In genomic region chrX:118360429-118361125, GRCh38 we compare ENCODE assay signal across 14 cellular contexts. TPM values are rescaled to one million over a fixed set of nuclear protein-coding genes. Genes with fewer than 3 reads are reported as not detected.
A peak's percentile ranks its signal among the peaks of the same experiment; 100 is the strongest.
DNase-seq lines count a peak whose midpoint lies in the region; ATAC-seq and TF ChIP-seq lines count a peak whose summit lies in the region.
"Had no signal": no experiment of that assay in that cellular context is flagged by ENCODE, and none has a peak within 500 bp of the region (broad histone marks: within the 10 kb centered on the region; RNA-seq: fewer than 3 reads in every experiment).

No MANE protein-coding gene starts in this region.

- no peak overlapping the region for H2AFZ ChIP-seq in ACC112 (ENCODE audit: low read length, unreplicated experiment)
- H2AFZ ChIP-seq: parathyroid adenoma had no signal

- H3K4me1 ChIP-seq in ACC112 (ENCODE audit: control insufficient read depth, insufficient read depth, low read length, unreplicated experiment) = peaks cover 23% of the 10 kb centered on the region
- H3K4me1 ChIP-seq in HUES48 (ENCODE audit: control insufficient read depth, insufficient read depth, low read length) = peaks cover 29% of the 10 kb centered on the region
- no peaks in the 10 kb centered on the region for H3K4me1 ChIP-seq in left lung
- H3K4me1 ChIP-seq: parathyroid adenoma had no signal

- CTCF ChIA-PET in Calu3 (lab: Charles Lee) = no interaction called here

- intact Hi-C loops in left lung (cut with DNase I) = no loop called here
- intact Hi-C loops in Calu3 (cut with micrococcal nuclease; ENCODE audit: unreplicated experiment) = no loop called here

- H3K9ac ChIP-seq in HUES48 (ENCODE audit: low read depth, low read length) = no peak overlapping the region; the same call in 1 of the 2 replicates
- H3K9ac ChIP-seq: parathyroid adenoma had no signal

- peaks cover 80% of the 10 kb centered on the region for H3K79me2 ChIP-seq in ACC112 (ENCODE audit: control insufficient read depth, insufficient read depth, low read length, unreplicated experiment)

- H3K27me3 Mint-ChIP-seq in brain = no peaks in the 10 kb centered on the region
- H3K27me3 Mint-ChIP-seq in Calu3 (ENCODE audit: unreplicated experiment) = no peaks in the 10 kb centered on the region
- H3K27me3 Mint-ChIP-seq: activated CD4-positive, alpha-beta T cell treated with anti-CD3 and anti-CD28 coated beads, Interleukin-2, amount 10 ng/mL, durations not matched to agents 7 days and 5 days had no signal

- H3K36me3 Mint-ChIP-seq in brain (no peaks in the 10 kb centered on the region), Calu3 (ENCODE audit: insufficient read depth, unreplicated experiment) (no peaks in the 10 kb centered on the region)

- H3K27ac ChIP-seq in ACC112 (ENCODE audit: low read depth, low read length) (peak overlapping the region; percentile 53), HUES48 (ENCODE audit: low read depth, low read length) (peak overlapping the region; percentile 74), left lung (no peak overlapping the region)
- H3K27ac ChIP-seq: parathyroid adenoma had no signal

- H3K27ac Mint-ChIP-seq in brain (peak overlapping the region in 3 of 5 experiments; percentile 55 to 71 (median 59)), Calu3 (ENCODE audit: unreplicated experiment) (no peak overlapping the region)
- H3K27ac Mint-ChIP-seq: activated CD4-positive, alpha-beta T cell treated with anti-CD3 and anti-CD28 coated beads, Interleukin-2, amount 10 ng/mL, durations not matched to agents 7 days and 5 days had no signal

- H3K4me3 Mint-ChIP-seq in brain (peak overlapping the region in 2 of 5 experiments; percentile 9 to 27), Calu3 (ENCODE audit: low read depth, unreplicated experiment) (no peak overlapping the region)
- H3K4me3 Mint-ChIP-seq: activated CD4-positive, alpha-beta T cell treated with anti-CD3 and anti-CD28 coated beads, Interleukin-2, amount 10 ng/mL, durations not matched to agents 7 days and 5 days had no signal

- peak; percentile 45 for ATAC-seq in left lung
- no peak for ATAC-seq in GM21360 (IDR thresholded peaks at IDR 0.05; ENCODE audit: unreplicated experiment)
- no peak for ATAC-seq in GM19351 (IDR thresholded peaks at IDR 0.05; ENCODE audit: unreplicated experiment)

- TF ChIP-seq CTCF in brain (conservative IDR thresholded peaks at IDR 0.05) = no peak
- TF ChIP-seq CTCF in left lung (IDR thresholded peaks at IDR 0.05) = no peak
- TF ChIP-seq CTCF in Calu3 (IDR thresholded peaks at IDR 0.05; ENCODE audit: unreplicated experiment) = no peak

- H3K9me3 Mint-ChIP-seq in brain = no peaks in the 10 kb centered on the region
- no peaks in the 10 kb centered on the region for H3K9me3 Mint-ChIP-seq in Calu3 (ENCODE audit: low read depth, unreplicated experiment)
- H3K9me3 Mint-ChIP-seq: activated CD4-positive, alpha-beta T cell treated with anti-CD3 and anti-CD28 coated beads, Interleukin-2, amount 10 ng/mL, durations not matched to agents 7 days and 5 days had no signal

- no TSS peak for BruUV-seq in Calu3 (replicated peaks; lab: Mats Ljungman, UMichigan)

- no peak for DNase-seq in left lung
- no peak for DNase-seq in globus pallidus (ENCODE audit: low spot score)
- DNase-seq in Calu3 = no peak
- DNase-seq: activated CD4-positive, alpha-beta T cell treated with anti-CD3 and anti-CD28 coated beads, Interleukin-2, amount 10 ng/mL, durations not matched to agents 7 days and 5 days; activated T-cell treated with anti-CD3 and anti-CD28 coated beads, Interleukin-2, amount 50 U/mL, for 1 hour; effector CD4-positive, alpha-beta T cell; NCI-H187; NCI-H774 had no signal

- H3K9me3 ChIP-seq in HUES48 (ENCODE audit: control insufficient read depth, insufficient read depth, low read length) (no peaks in the 10 kb centered on the region), left lung (no peaks in the 10 kb centered on the region)

- H3K4me1 Mint-ChIP-seq in brain (peaks cover 39% of the 10 kb centered on the region), Calu3 (ENCODE audit: low read depth, unreplicated experiment) (peaks cover 2% of the 10 kb centered on the region)

- H3K27me3 ChIP-seq in ACC112 (ENCODE audit: insufficient read depth, low read length) = no peaks in the 10 kb centered on the region
- no peaks in the 10 kb centered on the region for H3K27me3 ChIP-seq in HUES48 (ENCODE audit: control insufficient read depth, insufficient read depth, low read length)
- H3K27me3 ChIP-seq in left lung = no peaks in the 10 kb centered on the region

- no peak overlapping the region for H3K4me3 ChIP-seq in ACC112 (ENCODE audit: low read depth, low read length)
- H3K4me3 ChIP-seq in HUES48 (ENCODE audit: low read depth, low read length) = no peak overlapping the region
- H3K4me3 ChIP-seq in left lung = no peak overlapping the region

- H3K36me3 ChIP-seq in ACC112 (ENCODE audit: insufficient read depth, low read length) (no peaks in the 10 kb centered on the region), HUES48 (ENCODE audit: control insufficient read depth, insufficient read depth, low read length) (no peaks in the 10 kb centered on the region), left lung (no peaks in the 10 kb centered on the region)

RNA-seq across cellular contexts. Expression of gene WDR44, which starts 14.7 kb away (rescaled TPM):
- polyA plus RNA-seq in brain (ENCODE audit: insufficient read depth, low read depth, low replicate concordance) = 7.8 TPM
- total RNA-seq in left lung (10 to 100 TPM; 16.0 to 16.3 TPM), Calu3 (2022) (15.1 and 15.8 TPM in 2 replicates)

Comparison
In these comparisons a context has a peak if more than half of its experiments do, and no peak if none do; other contexts are left out.
1. H3K27ac ChIP-seq: peak in ACC112 (single experiment) and HUES48 (single experiment); none in left lung (0 of 2).